Comparison of ENCODE assay signal across 8 cellular contexts in genomic region chr3:58305882-58306661, GRCh38. TPM values are rescaled to one million over a fixed set of nuclear protein-coding genes. Genes with fewer than 3 reads are reported as not detected.
DNase-seq lines count a peak whose midpoint lies in the region; ATAC-seq, FAIRE-seq and TF ChIP-seq lines count a peak whose summit lies in the region.

Gene HTD2 (plus strand): TSS chr3:58306520. CDS start chr3:58317614, 11,094 bp downstream.
Gene RPP14 (plus strand): TSS chr3:58306245. CDS start chr3:58310330, 4,085 bp downstream.

- peak; percentile 92 for TF ChIP-seq POLR2A in Raji (IDR thresholded peaks at IDR 0.05; ENCODE audit: insufficient read depth, low read depth, low read length)

- H3K9ac ChIP-seq in Loucy (ENCODE audit: low read depth, low read length, poor library complexity, severe bottlenecking), result peak within 1 kb of the TSS; percentile 90

- peaks cover 16% of the 10 kb centered on the region for H3K4me1 ChIP-seq in Loucy (ENCODE audit: insufficient read depth, low read length, poor library complexity, severe bottlenecking)

- TF ChIP-seq CTCF in Loucy (conservative IDR thresholded peaks at IDR 0.05; ENCODE audit: low read length), result peak; percentile 83

- no peaks in the 10 kb centered on the region for H3K9me3 ChIP-seq in Loucy (ENCODE audit: insufficient read depth, low read depth, low read length)

- H4K20me1 ChIP-seq in Loucy (ENCODE audit: insufficient read depth, low read length, poor library complexity, severe bottlenecking), result peaks cover 34% of the 10 kb centered on the region

- peaks cover 9% of the 10 kb centered on the region for H3K36me3 ChIP-seq in H7 (replicated peaks; ENCODE audit: control insufficient read depth, insufficient read depth, low read length)
- peaks cover 6% of the 10 kb centered on the region; the same call in 1 of the 2 replicates for H3K36me3 ChIP-seq in Loucy (ENCODE audit: insufficient read depth, low read length)

- H3K4me3 ChIP-seq in H7 (ENCODE audit: insufficient read depth, low read depth, low read length) (peak within 1 kb of the TSS; percentile 88), Loucy (ENCODE audit: low read length, poor library complexity, severe bottlenecking) (peak within 1 kb of the TSS; percentile 83)

- H3K79me2 ChIP-seq in Loucy (ENCODE audit: insufficient read depth, low read length), result peaks cover 44% of the 10 kb centered on the region

- H3K27me3 ChIP-seq in H7 (ENCODE audit: control insufficient read depth, insufficient read depth, low read length) (no peaks in the 10 kb centered on the region; the same call in 1 of the 2 replicates), Loucy (ENCODE audit: insufficient read depth, low read length, poor library complexity, severe bottlenecking) (no peaks in the 10 kb centered on the region)

- peak; percentile 92 for FAIRE-seq in G401.6 (lab: Jason Lieb, UNC)

- peak within 1 kb of the TSS; percentile 97 to 99 for H3K27ac Mint-ChIP-seq in natural killer cell treated with Interleukin-12 subunit alpha and Interleukin-12 subunit beta and Interleukin-15 and Interleukin-18, amount 100 ng/mL, for 72 hours

- ATAC-seq in natural killer cell treated with Interleukin-12 subunit alpha and Interleukin-12 subunit beta and Interleukin-15 and Interleukin-18, amount 100 ng/mL, for 72 hours, result peak; percentile 94 to 97
- ATAC-seq in stimulated activated naive CD8-positive, alpha-beta T cell treated with anti-CD3 and anti-CD28 coated beads, Interleukin-15, Interleukin-2, amounts not matched to agents 100 U/mL and 50 U/mL, for 24 hours, result peak; percentile 92

- peak within 1 kb of the TSS; percentile 82 for H2AFZ ChIP-seq in Loucy (ENCODE audit: low read length)

- H3K27me3 Mint-ChIP-seq in natural killer cell treated with Interleukin-12 subunit alpha and Interleukin-12 subunit beta and Interleukin-15 and Interleukin-18, amount 100 ng/mL, for 72 hours, result peaks cover 9 to 11% of the 10 kb centered on the region in 2 donors

- peak within 1 kb of the TSS; percentile 99 for H3K4me3 Mint-ChIP-seq in natural killer cell treated with Interleukin-12 subunit alpha and Interleukin-12 subunit beta and Interleukin-15 and Interleukin-18, amount 100 ng/mL, for 72 hours

- H3K36me3 Mint-ChIP-seq in natural killer cell treated with Interleukin-12 subunit alpha and Interleukin-12 subunit beta and Interleukin-15 and Interleukin-18, amount 100 ng/mL, for 72 hours, result peaks cover 10% of the 10 kb centered on the region

- no peaks in the 10 kb centered on the region for H3K9me3 Mint-ChIP-seq in natural killer cell treated with Interleukin-12 subunit alpha and Interleukin-12 subunit beta and Interleukin-15 and Interleukin-18, amount 100 ng/mL, for 72 hours

- DNase-seq in H7, result peak; percentile 96
- DNase-seq in activated effector memory CD4-positive, alpha-beta T cell treated with Interleukin-2 at 50 U/mL for 16 hours, result peak; percentile 97
- peak; percentile 98 for DNase-seq in fibroblast of peridontal ligament (ENCODE audit: extremely low read depth)
- DNase-seq in natural killer cell treated with Interleukin-12 subunit alpha and Interleukin-12 subunit beta and Interleukin-15 and Interleukin-18, amount 100 ng/mL, for 72 hours (ENCODE audit: low spot score), result peak; percentile 98
- DNase-seq in stimulated activated naive CD8-positive, alpha-beta T cell treated with anti-CD3 and anti-CD28 coated beads, Interleukin-15, Interleukin-2, amounts not matched to agents 100 U/mL and 50 U/mL, for 24 hours, result peak; percentile 99

- H3K4me1 Mint-ChIP-seq in natural killer cell treated with Interleukin-12 subunit alpha and Interleukin-12 subunit beta and Interleukin-15 and Interleukin-18, amount 100 ng/mL, for 72 hours (ENCODE audit: low read depth in 2 of 2), result peaks cover 24 to 29% of the 10 kb centered on the region in 2 donors

- H3F3A ChIP-seq in Loucy (ENCODE audit: low read depth), result no peaks in the 10 kb centered on the region

- no peaks in the 10 kb centered on the region for H3K9me2 ChIP-seq in Loucy (replicated peaks; ENCODE audit: low read depth, low read length)

- H3K4me2 ChIP-seq in Loucy (ENCODE audit: low read depth, low read length, poor library complexity, severe bottlenecking), result peak within 1 kb of the TSS; percentile 92

RNA-seq across cellular contexts. Expression of gene HTD2, which starts in this region (rescaled TPM):
- total RNA-seq in H7 (2014; rRNA removed; shearing (Covaris generic)), result 12.3 and 18.2 TPM in 2 replicates
- total RNA-seq in natural killer cell treated with Interleukin-12 subunit alpha and Interleukin-12 subunit beta and Interleukin-15 and Interleukin-18, amount 100 ng/mL, for 72 hours, result 10 to 100 TPM in 1 of 2 donors, 1 to 10 TPM in 1; 6.7 to 11.6 TPM

RNA-seq across cellular contexts. Expression of gene RPP14, which starts in this region (rescaled TPM):
- total RNA-seq in H7 (2014; rRNA removed; shearing (Covaris generic)), result 13.0 and 22.0 TPM in 2 replicates
- total RNA-seq in natural killer cell treated with Interleukin-12 subunit alpha and Interleukin-12 subunit beta and Interleukin-15 and Interleukin-18, amount 100 ng/mL, for 72 hours, result 10 to 100 TPM; 17.0 to 34.0 TPM

Comparison
In these comparisons a context has a peak if more than half of its experiments do, and no peak if none do; other contexts are left out.
1. Peak in every context shown above with its lines: DNase-seq, ATAC-seq and H3K4me3 ChIP-seq.